Comparison of ENCODE assay signal across 8 cellular contexts in genomic region chr6:143061597-143062385, GRCh38. TPM values are rescaled to one million over a fixed set of nuclear protein-coding genes. Genes with fewer than 3 reads are reported as not detected.
DNase-seq lines count a peak whose midpoint lies in the region; ATAC-seq and TF ChIP-seq lines count a peak whose summit lies in the region.

No MANE protein-coding gene starts in this region.

- no peaks in the 10 kb centered on the region for H3K36me3 Mint-ChIP-seq in activated CD4-positive, alpha-beta T cell treated with anti-CD3 and anti-CD28 coated beads, Interleukin-2, amount 10 ng/mL, durations not matched to agents 24 days and 14 days (ENCODE audit: low read depth)
- peaks cover 1% of the 10 kb centered on the region for H3K36me3 Mint-ChIP-seq in progenitor cell of endocrine pancreas (ENCODE audit: insufficient read depth)

- peak overlapping the region; percentile 89 for H3K27ac Mint-ChIP-seq in activated CD4-positive, alpha-beta T cell treated with anti-CD3 and anti-CD28 coated beads, Interleukin-2, amount 10 ng/mL, durations not matched to agents 24 days and 14 days
- H3K27ac Mint-ChIP-seq in progenitor cell of endocrine pancreas: peak overlapping the region; percentile 99

- H3K36me3 ChIP-seq in PC-3 (ENCODE audit: low read depth, low read length): no peaks in the 10 kb centered on the region

- peaks cover 27% of the 10 kb centered on the region for H3K79me2 ChIP-seq in PC-3 (ENCODE audit: low read length)

- H3K27me3 ChIP-seq in PC-3 (ENCODE audit: low read length): no peaks in the 10 kb centered on the region

- H3K4me1 ChIP-seq in PC-3 (ENCODE audit: insufficient read depth, low read length): peaks cover 22% of the 10 kb centered on the region

- no peaks in the 10 kb centered on the region for H3K9me2 ChIP-seq in PC-3 (replicated peaks; ENCODE audit: low read length)

- ATAC-seq in PC-3: no peak
- ATAC-seq in HG03280 (IDR thresholded peaks at IDR 0.05; ENCODE audit: unreplicated experiment): no peak

- H3K4me1 Mint-ChIP-seq in activated CD4-positive, alpha-beta T cell treated with anti-CD3 and anti-CD28 coated beads, Interleukin-2, amount 10 ng/mL, durations not matched to agents 24 days and 14 days: peaks cover 23% of the 10 kb centered on the region
- H3K4me1 Mint-ChIP-seq in progenitor cell of endocrine pancreas (ENCODE audit: low read depth): peaks cover 27% of the 10 kb centered on the region

- H3F3A ChIP-seq in PC-3 (ENCODE audit: low read length, unreplicated experiment): no peaks in the 10 kb centered on the region

- peak overlapping the region; percentile 87; the same call in 1 of the 2 replicates for H2AFZ ChIP-seq in PC-3 (ENCODE audit: low read length)

- no peaks in the 10 kb centered on the region for H3K27me3 Mint-ChIP-seq in activated CD4-positive, alpha-beta T cell treated with anti-CD3 and anti-CD28 coated beads, Interleukin-2, amount 10 ng/mL, durations not matched to agents 24 days and 14 days
- H3K27me3 Mint-ChIP-seq in progenitor cell of endocrine pancreas: no peaks in the 10 kb centered on the region

- POLR2A ChIA-PET in PC-3 (lab: Charles Lee; ENCODE audit: unreplicated experiment): no interaction called here

- peaks cover 5% of the 10 kb centered on the region for H3K9me3 Mint-ChIP-seq in activated CD4-positive, alpha-beta T cell treated with anti-CD3 and anti-CD28 coated beads, Interleukin-2, amount 10 ng/mL, durations not matched to agents 24 days and 14 days
- H3K9me3 Mint-ChIP-seq in progenitor cell of endocrine pancreas (ENCODE audit: low read depth): peaks cover 3% of the 10 kb centered on the region

- CTCF ChIA-PET in PC-3 (lab: Charles Lee): no interaction called here

- H3K9ac ChIP-seq in PC-3 (ENCODE audit: low read length): peak overlapping the region; percentile 90

- H3K4me2 ChIP-seq in PC-3 (ENCODE audit: low read length): peak overlapping the region; percentile 82

- H4K20me1 ChIP-seq in PC-3 (ENCODE audit: low read length): no peaks in the 10 kb centered on the region

- peak overlapping the region; percentile 68; the same call in 1 of the 2 replicates for H3K27ac ChIP-seq in PC-3 (ENCODE audit: low read length)

- no peaks in the 10 kb centered on the region for H3K9me3 ChIP-seq in PC-3 (ENCODE audit: low read length)

- no TSS peak for BruUV-seq in PC-3 (replicated peaks; lab: Mats Ljungman, UMichigan)

- TF ChIP-seq CTCF in PC-3 (conservative IDR thresholded peaks at IDR 0.05; ENCODE audit: low read depth, low read length): no peak
- no peak for TF ChIP-seq CTCF in fibroblast of mammary gland (conservative IDR thresholded peaks at IDR 0.05; ENCODE audit: control insufficient read depth, insufficient read depth, low read depth, low read length)
- no peak for TF ChIP-seq CTCF in progenitor cell of endocrine pancreas (IDR thresholded peaks at IDR 0.05; ENCODE audit: unreplicated experiment)

- intact Hi-C loops in activated CD4-positive, alpha-beta T cell treated with anti-CD3 and anti-CD28 coated beads, Interleukin-2, amount 10 ng/mL, durations not matched to agents 24 days and 14 days (cut with micrococcal nuclease): loop anchor here (2.0 to 5.0 kb wide), 2 partner anchors 219 to 379 kb away; no protein-coding TSS in a partner anchor
- intact Hi-C loops in PC-3 (cut with micrococcal nuclease): loop anchor here (10.0 kb wide), 1 partner anchor 73 kb away; no protein-coding TSS in a partner anchor

- H3K4me3 ChIP-seq in PC-3 (ENCODE audit: low read length) (peak overlapping the region; percentile 90), fibroblast of mammary gland (ENCODE audit: control insufficient read depth, low read depth, low read length) (peak overlapping the region; percentile 78)

- peak overlapping the region; percentile 91 for H3K4me3 Mint-ChIP-seq in activated CD4-positive, alpha-beta T cell treated with anti-CD3 and anti-CD28 coated beads, Interleukin-2, amount 10 ng/mL, durations not matched to agents 24 days and 14 days
- peak overlapping the region; percentile 92 for H3K4me3 Mint-ChIP-seq in progenitor cell of endocrine pancreas (ENCODE audit: low read depth)

- no peak for DNase-seq in activated CD4-positive, alpha-beta T cell treated with anti-CD3 and anti-CD28 coated beads, Interleukin-2, amount 10 ng/mL, durations not matched to agents 24 days and 14 days
- no peak for DNase-seq in activated CD4-positive, alpha-beta T cell treated with anti-CD3 and anti-CD28 coated beads, Interleukin-2, amount 50 U/mL, for 48 hours
- DNase-seq in PC-3: no peak
- DNase-seq in fibroblast of mammary gland (ENCODE audit: low read depth): peak; percentile 56
- DNase-seq in progenitor cell of endocrine pancreas (ENCODE audit: low spot score, unreplicated experiment): no peak
- DNase-seq in LoVo (ENCODE audit: low spot score): no peak
- DNase-seq in iPS-NIHi7 (ENCODE audit: extremely low spot score): no peak

RNA-seq across cellular contexts. Expression of gene AIG1, which starts 1.1 kb away (rescaled TPM):
- total RNA-seq in activated CD4-positive, alpha-beta T cell treated with anti-CD3 and anti-CD28 coated beads, Interleukin-2, amount 10 ng/mL, durations not matched to agents 24 days and 14 days: 2.9 and 4.7 TPM in 2 replicates
- total RNA-seq in PC-3 (2014; rRNA removed) (22.1 and 32.7 TPM in 2 replicates), progenitor cell of endocrine pancreas (39.0 and 40.0 TPM in 2 replicates)
